In the genomic region with DNA sequence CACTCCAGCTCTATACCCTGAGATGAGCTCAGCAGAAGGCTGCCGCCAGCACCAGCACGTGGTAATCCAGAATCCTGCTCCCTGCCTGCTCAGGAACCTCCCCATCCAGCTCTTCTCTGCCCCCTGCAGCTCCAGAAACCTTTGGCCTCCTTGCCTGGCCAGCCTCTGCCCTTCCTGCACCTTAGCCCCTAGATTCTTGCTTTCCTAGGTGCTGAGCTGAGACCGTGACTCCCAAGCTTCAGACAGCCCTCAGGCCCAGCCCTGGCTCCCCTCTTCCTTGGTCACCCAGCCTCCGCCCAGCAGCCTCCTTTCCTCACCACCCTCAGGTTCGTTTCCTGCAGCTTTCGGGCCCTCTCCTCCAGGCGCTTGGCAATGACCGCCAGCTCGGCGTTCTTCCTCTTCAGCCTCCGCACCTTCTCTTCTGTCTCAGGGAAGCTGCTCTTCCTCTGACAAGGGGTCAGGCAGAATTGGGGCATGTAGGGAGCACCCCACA, we compare ENCODE assay signal across 1 cellular context.
TF ChIP-seq lines count a peak whose summit lies in the region.

No MANE protein-coding gene starts in this region.

TF ChIP-seq in K562, 482 proteins besides CTCF, POLR2A, EP300 and RAD21 (continued from another document and continues in another):
- TF ChIP-seq, protein P1, sequence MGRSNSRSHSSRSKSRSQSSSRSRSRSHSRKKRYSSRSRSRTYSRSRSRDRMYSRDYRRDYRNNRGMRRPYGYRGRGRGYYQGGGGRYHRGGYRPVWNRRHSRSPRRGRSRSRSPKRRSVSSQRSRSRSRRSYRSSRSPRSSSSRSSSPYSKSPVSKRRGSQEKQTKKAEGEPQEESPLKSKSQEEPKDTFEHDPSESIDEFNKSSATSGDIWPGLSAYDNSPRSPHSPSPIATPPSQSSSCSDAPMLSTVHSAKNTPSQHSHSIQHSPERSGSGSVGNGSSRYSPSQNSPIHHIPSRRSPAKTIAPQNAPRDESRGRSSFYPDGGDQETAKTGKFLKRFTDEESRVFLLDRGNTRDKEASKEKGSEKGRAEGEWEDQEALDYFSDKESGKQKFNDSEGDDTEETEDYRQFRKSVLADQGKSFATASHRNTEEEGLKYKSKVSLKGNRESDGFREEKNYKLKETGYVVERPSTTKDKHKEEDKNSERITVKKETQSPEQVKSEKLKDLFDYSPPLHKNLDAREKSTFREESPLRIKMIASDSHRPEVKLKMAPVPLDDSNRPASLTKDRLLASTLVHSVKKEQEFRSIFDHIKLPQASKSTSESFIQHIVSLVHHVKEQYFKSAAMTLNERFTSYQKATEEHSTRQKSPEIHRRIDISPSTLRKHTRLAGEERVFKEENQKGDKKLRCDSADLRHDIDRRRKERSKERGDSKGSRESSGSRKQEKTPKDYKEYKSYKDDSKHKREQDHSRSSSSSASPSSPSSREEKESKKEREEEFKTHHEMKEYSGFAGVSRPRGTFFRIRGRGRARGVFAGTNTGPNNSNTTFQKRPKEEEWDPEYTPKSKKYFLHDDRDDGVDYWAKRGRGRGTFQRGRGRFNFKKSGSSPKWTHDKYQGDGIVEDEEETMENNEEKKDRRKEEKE (IDR thresholded peaks at IDR 0.05; ENCODE audit: borderline replicate concordance in 1 of 2, control insufficient read depth in 1 of 2, low read depth in 2 of 2, low read length in 1 of 2), result 0 out of 4 replicates have a peak, but pooled peaks of 1 of the 2 experiments have one; percentile 36
- TF ChIP-seq, protein P2, sequence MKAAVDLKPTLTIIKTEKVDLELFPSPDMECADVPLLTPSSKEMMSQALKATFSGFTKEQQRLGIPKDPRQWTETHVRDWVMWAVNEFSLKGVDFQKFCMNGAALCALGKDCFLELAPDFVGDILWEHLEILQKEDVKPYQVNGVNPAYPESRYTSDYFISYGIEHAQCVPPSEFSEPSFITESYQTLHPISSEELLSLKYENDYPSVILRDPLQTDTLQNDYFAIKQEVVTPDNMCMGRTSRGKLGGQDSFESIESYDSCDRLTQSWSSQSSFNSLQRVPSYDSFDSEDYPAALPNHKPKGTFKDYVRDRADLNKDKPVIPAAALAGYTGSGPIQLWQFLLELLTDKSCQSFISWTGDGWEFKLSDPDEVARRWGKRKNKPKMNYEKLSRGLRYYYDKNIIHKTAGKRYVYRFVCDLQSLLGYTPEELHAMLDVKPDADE (conservative IDR thresholded peaks at IDR 0.05; ENCODE audit: control insufficient read depth, low read depth, low read length), result no peak
- TF ChIP-seq THRAP3 (IDR thresholded peaks at IDR 0.05; ENCODE audit: borderline replicate concordance) (no peak), ZNF3 (CRISPR knock-in tag; IDR thresholded peaks at IDR 0.05) (no peak), CHD2 (IDR thresholded peaks at IDR 0.05; ENCODE audit: low read depth, low read length) (0 out of 2 replicates have a peak, but pooled peaks have one; percentile 41), MYC (IDR thresholded peaks at IDR 0.05; ENCODE audit: low read depth, low read length) (peak; percentile 59; the same call in 1 of the 2 replicates), MYC (CRISPR knock-in tag; IDR thresholded peaks at IDR 0.05; ENCODE audit: borderline replicate concordance, low read depth) (no peak), CBX8 (IDR thresholded peaks at IDR 0.05; ENCODE audit: borderline replicate concordance, extremely low read depth, low read depth, low read length, poor library complexity, severe bottlenecking) (no peak), U2AF2 (optimal IDR thresholded peaks at IDR 0.05; ENCODE audit: low read depth, low read length) (no peak), ZNF212 (CRISPR knock-in tag; IDR thresholded peaks at IDR 0.05) (no peak), ZC3H8 (IDR thresholded peaks at IDR 0.05) (no peak), ZNF436 (CRISPR knock-in tag; IDR thresholded peaks at IDR 0.05) (no peak), ZNF431 (CRISPR knock-in tag; IDR thresholded peaks at IDR 0.05) (peak; percentile 56), POLR2H (tag; IDR thresholded peaks at IDR 0.05; ENCODE audit: low read depth) (no peak), NFXL1 (CRISPR knock-in tag; IDR thresholded peaks at IDR 0.05) (no peak), TBL1XR1 (IDR thresholded peaks at IDR 0.05; ENCODE audit: low read length in 2 of 2) (0 out of 4 replicates have a peak, but pooled peaks of 1 of the 2 experiments have one; percentile 28), OTX1 (CRISPR knock-in tag; IDR thresholded peaks at IDR 0.05) (no peak), TAF7 (tag; IDR thresholded peaks at IDR 0.05) (no peak), ZNF347 (CRISPR knock-in tag; IDR thresholded peaks at IDR 0.05; ENCODE audit: low read depth) (no peak), XRCC4 (IDR thresholded peaks at IDR 0.05; ENCODE audit: extremely low read depth, insufficient read depth, insufficient read length) (no peak), ZKSCAN8 (CRISPR knock-in tag; IDR thresholded peaks at IDR 0.05) (no peak), RBFOX2 (IDR thresholded peaks at IDR 0.05; ENCODE audit: low read depth, low read length) (peak; percentile 31; the same call in 1 of the 2 replicates), BACH1 (tag; IDR thresholded peaks at IDR 0.05) (no peak), ZNF586 (CRISPR knock-in tag; conservative IDR thresholded peaks at IDR 0.05) (no peak), HIVEP1 (CRISPR knock-in tag; IDR thresholded peaks at IDR 0.05) (no peak), ZBTB7A (IDR thresholded peaks at IDR 0.05; ENCODE audit: borderline replicate concordance, control insufficient read depth, low read depth, low read length) (peak; percentile 34; the same call in 1 of the 2 replicates), L3MBTL2 (IDR thresholded peaks at IDR 0.05) (0 out of 2 replicates have a peak, but pooled peaks have one; percentile 20), HMGN3 (IDR thresholded peaks at IDR 0.05; ENCODE audit: borderline replicate concordance, extremely low read depth, insufficient read length, low read depth, low read length) (no peak), POU5F1 (IDR thresholded peaks at IDR 0.05; ENCODE audit: borderline replicate concordance, low read depth, low read length, partially characterized antibody) (no peak), RBM14 (IDR thresholded peaks at IDR 0.05; ENCODE audit: borderline replicate concordance, insufficient read depth, low read depth, low read length) (no peak), ZNF551 (CRISPR knock-in tag; IDR thresholded peaks at IDR 0.05) (no peak), MAFK (IDR thresholded peaks at IDR 0.05; ENCODE audit: low read length) (no peak), MED1 (CRISPR knock-in tag; IDR thresholded peaks at IDR 0.05; ENCODE audit: borderline replicate concordance) (no peak), SETDB1 (IDR thresholded peaks at IDR 0.05; ENCODE audit: low read length) (no peak), TCF7L2 (IDR thresholded peaks at IDR 0.05; ENCODE audit: low read depth, low read length) (no peak), FOXP1 (CRISPR knock-in tag; IDR thresholded peaks at IDR 0.05) (no peak), SRF (CRISPR knock-in tag; IDR thresholded peaks at IDR 0.05) (no peak), KAT2B (IDR thresholded peaks at IDR 0.05; ENCODE audit: low read depth, low read length) (no peak), ZNF408 (CRISPR knock-in tag; IDR thresholded peaks at IDR 0.05; ENCODE audit: low read depth) (no peak), SMARCA4 (IDR thresholded peaks at IDR 0.05) (no peak)
- TF ChIP-seq, protein P3, sequence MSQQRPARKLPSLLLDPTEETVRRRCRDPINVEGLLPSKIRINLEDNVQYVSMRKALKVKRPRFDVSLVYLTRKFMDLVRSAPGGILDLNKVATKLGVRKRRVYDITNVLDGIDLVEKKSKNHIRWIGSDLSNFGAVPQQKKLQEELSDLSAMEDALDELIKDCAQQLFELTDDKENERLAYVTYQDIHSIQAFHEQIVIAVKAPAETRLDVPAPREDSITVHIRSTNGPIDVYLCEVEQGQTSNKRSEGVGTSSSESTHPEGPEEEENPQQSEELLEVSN (IDR thresholded peaks at IDR 0.05; ENCODE audit: borderline replicate concordance in 1 of 2, extremely low read depth in 1 of 2, insufficient read depth in 1 of 2, insufficient read length in 1 of 2, low read depth in 1 of 2, low read length in 1 of 2, poor library complexity in 1 of 2, severe bottlenecking in 1 of 2), result peak in 1 of 2 experiments; percentile 64
- TF ChIP-seq, protein P4, sequence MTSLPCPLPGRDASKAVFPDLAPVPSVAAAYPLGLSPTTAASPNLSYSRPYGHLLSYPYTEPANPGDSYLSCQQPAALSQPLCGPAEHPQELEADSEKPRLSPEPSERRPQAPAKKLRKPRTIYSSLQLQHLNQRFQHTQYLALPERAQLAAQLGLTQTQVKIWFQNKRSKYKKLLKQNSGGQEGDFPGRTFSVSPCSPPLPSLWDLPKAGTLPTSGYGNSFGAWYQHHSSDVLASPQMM (CRISPR knock-in tag; IDR thresholded peaks at IDR 0.05), result no peak
- TF ChIP-seq, protein P5, sequence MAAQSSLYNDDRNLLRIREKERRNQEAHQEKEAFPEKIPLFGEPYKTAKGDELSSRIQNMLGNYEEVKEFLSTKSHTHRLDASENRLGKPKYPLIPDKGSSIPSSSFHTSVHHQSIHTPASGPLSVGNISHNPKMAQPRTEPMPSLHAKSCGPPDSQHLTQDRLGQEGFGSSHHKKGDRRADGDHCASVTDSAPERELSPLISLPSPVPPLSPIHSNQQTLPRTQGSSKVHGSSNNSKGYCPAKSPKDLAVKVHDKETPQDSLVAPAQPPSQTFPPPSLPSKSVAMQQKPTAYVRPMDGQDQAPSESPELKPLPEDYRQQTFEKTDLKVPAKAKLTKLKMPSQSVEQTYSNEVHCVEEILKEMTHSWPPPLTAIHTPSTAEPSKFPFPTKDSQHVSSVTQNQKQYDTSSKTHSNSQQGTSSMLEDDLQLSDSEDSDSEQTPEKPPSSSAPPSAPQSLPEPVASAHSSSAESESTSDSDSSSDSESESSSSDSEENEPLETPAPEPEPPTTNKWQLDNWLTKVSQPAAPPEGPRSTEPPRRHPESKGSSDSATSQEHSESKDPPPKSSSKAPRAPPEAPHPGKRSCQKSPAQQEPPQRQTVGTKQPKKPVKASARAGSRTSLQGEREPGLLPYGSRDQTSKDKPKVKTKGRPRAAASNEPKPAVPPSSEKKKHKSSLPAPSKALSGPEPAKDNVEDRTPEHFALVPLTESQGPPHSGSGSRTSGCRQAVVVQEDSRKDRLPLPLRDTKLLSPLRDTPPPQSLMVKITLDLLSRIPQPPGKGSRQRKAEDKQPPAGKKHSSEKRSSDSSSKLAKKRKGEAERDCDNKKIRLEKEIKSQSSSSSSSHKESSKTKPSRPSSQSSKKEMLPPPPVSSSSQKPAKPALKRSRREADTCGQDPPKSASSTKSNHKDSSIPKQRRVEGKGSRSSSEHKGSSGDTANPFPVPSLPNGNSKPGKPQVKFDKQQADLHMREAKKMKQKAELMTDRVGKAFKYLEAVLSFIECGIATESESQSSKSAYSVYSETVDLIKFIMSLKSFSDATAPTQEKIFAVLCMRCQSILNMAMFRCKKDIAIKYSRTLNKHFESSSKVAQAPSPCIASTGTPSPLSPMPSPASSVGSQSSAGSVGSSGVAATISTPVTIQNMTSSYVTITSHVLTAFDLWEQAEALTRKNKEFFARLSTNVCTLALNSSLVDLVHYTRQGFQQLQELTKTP (IDR thresholded peaks at IDR 0.05; ENCODE audit: low read depth in 1 of 2, partially characterized antibody in 2 of 2), result no peak
- TF ChIP-seq, protein P6, sequence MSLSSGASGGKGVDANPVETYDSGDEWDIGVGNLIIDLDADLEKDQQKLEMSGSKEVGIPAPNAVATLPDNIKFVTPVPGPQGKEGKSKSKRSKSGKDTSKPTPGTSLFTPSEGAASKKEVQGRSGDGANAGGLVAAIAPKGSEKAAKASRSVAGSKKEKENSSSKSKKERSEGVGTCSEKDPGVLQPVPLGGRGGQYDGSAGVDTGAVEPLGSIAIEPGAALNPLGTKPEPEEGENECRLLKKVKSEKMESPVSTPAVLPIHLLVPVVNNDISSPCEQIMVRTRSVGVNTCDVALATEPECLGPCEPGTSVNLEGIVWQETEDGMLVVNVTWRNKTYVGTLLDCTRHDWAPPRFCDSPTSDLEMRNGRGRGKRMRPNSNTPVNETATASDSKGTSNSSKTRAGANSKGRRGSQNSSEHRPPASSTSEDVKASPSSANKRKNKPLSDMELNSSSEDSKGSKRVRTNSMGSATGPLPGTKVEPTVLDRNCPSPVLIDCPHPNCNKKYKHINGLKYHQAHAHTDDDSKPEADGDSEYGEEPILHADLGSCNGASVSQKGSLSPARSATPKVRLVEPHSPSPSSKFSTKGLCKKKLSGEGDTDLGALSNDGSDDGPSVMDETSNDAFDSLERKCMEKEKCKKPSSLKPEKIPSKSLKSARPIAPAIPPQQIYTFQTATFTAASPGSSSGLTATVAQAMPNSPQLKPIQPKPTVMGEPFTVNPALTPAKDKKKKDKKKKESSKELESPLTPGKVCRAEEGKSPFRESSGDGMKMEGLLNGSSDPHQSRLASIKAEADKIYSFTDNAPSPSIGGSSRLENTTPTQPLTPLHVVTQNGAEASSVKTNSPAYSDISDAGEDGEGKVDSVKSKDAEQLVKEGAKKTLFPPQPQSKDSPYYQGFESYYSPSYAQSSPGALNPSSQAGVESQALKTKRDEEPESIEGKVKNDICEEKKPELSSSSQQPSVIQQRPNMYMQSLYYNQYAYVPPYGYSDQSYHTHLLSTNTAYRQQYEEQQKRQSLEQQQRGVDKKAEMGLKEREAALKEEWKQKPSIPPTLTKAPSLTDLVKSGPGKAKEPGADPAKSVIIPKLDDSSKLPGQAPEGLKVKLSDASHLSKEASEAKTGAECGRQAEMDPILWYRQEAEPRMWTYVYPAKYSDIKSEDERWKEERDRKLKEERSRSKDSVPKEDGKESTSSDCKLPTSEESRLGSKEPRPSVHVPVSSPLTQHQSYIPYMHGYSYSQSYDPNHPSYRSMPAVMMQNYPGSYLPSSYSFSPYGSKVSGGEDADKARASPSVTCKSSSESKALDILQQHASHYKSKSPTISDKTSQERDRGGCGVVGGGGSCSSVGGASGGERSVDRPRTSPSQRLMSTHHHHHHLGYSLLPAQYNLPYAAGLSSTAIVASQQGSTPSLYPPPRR (CRISPR knock-in tag; IDR thresholded peaks at IDR 0.05; ENCODE audit: borderline replicate concordance), result no peak
- TF ChIP-seq, protein P7, sequence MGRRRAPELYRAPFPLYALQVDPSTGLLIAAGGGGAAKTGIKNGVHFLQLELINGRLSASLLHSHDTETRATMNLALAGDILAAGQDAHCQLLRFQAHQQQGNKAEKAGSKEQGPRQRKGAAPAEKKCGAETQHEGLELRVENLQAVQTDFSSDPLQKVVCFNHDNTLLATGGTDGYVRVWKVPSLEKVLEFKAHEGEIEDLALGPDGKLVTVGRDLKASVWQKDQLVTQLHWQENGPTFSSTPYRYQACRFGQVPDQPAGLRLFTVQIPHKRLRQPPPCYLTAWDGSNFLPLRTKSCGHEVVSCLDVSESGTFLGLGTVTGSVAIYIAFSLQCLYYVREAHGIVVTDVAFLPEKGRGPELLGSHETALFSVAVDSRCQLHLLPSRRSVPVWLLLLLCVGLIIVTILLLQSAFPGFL (CRISPR knock-in tag; IDR thresholded peaks at IDR 0.05), result no peak
- TF ChIP-seq, protein P8, sequence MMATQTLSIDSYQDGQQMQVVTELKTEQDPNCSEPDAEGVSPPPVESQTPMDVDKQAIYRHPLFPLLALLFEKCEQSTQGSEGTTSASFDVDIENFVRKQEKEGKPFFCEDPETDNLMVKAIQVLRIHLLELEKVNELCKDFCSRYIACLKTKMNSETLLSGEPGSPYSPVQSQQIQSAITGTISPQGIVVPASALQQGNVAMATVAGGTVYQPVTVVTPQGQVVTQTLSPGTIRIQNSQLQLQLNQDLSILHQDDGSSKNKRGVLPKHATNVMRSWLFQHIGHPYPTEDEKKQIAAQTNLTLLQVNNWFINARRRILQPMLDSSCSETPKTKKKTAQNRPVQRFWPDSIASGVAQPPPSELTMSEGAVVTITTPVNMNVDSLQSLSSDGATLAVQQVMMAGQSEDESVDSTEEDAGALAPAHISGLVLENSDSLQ (IDR thresholded peaks at IDR 0.05), result no peak
